ENCODE assay signal across 1 cellular context in genomic region chr1:218401896-218402770, GRCh38.
A peak's percentile ranks its signal among the peaks of the same experiment; 100 is the strongest.
TF ChIP-seq lines count a peak whose summit lies in the region.

No MANE protein-coding gene starts in this region.

TF ChIP-seq in HepG2, 621 proteins besides CTCF, POLR2A, EP300 and RAD21 (continued from another document and continues in another):
- TF ChIP-seq, protein P1, sequence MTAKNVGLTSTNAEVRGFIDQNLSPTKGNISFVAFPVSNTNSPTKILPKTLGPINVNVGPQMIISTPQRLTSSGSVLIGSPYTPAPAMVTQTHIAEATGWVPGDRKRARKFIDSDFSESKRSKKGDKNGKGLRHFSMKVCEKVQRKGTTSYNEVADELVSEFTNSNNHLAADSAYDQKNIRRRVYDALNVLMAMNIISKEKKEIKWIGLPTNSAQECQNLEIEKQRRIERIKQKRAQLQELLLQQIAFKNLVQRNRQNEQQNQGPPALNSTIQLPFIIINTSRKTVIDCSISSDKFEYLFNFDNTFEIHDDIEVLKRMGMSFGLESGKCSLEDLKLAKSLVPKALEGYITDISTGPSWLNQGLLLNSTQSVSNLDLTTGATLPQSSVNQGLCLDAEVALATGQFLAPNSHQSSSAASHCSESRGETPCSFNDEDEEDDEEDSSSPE (CRISPR knock-in tag; IDR thresholded peaks at IDR 0.05) = no peak
- TF ChIP-seq CHD2 (IDR thresholded peaks at IDR 0.05; ENCODE audit: low read depth, low read length) = no peak
- peak; percentile 21; the same call in 1 of the 2 replicates for TF ChIP-seq SAP130 (CRISPR knock-in tag; IDR thresholded peaks at IDR 0.05; ENCODE audit: low read depth)
- no peak for TF ChIP-seq NBN (conservative IDR thresholded peaks at IDR 0.05)
- no peak for TF ChIP-seq MATR3 (CRISPR knock-in tag; IDR thresholded peaks at IDR 0.05)
- TF ChIP-seq, protein P2, sequence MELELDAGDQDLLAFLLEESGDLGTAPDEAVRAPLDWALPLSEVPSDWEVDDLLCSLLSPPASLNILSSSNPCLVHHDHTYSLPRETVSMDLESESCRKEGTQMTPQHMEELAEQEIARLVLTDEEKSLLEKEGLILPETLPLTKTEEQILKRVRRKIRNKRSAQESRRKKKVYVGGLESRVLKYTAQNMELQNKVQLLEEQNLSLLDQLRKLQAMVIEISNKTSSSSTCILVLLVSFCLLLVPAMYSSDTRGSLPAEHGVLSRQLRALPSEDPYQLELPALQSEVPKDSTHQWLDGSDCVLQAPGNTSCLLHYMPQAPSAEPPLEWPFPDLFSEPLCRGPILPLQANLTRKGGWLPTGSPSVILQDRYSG (CRISPR knock-in tag; IDR thresholded peaks at IDR 0.05) = no peak
- TF ChIP-seq PBX3 (CRISPR knock-in tag; IDR thresholded peaks at IDR 0.05; ENCODE audit: borderline replicate concordance) = no peak
- no peak for TF ChIP-seq ZNF670 (CRISPR knock-in tag; IDR thresholded peaks at IDR 0.05; ENCODE audit: borderline replicate concordance)
- TF ChIP-seq, protein P3, sequence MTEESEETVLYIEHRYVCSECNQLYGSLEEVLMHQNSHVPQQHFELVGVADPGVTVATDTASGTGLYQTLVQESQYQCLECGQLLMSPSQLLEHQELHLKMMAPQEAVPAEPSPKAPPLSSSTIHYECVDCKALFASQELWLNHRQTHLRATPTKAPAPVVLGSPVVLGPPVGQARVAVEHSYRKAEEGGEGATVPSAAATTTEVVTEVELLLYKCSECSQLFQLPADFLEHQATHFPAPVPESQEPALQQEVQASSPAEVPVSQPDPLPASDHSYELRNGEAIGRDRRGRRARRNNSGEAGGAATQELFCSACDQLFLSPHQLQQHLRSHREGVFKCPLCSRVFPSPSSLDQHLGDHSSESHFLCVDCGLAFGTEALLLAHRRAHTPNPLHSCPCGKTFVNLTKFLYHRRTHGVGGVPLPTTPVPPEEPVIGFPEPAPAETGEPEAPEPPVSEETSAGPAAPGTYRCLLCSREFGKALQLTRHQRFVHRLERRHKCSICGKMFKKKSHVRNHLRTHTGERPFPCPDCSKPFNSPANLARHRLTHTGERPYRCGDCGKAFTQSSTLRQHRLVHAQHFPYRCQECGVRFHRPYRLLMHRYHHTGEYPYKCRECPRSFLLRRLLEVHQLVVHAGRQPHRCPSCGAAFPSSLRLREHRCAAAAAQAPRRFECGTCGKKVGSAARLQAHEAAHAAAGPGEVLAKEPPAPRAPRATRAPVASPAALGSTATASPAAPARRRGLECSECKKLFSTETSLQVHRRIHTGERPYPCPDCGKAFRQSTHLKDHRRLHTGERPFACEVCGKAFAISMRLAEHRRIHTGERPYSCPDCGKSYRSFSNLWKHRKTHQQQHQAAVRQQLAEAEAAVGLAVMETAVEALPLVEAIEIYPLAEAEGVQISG (CRISPR knock-in tag; IDR thresholded peaks at IDR 0.05) = no peak
- no peak for TF ChIP-seq ZNF230 (CRISPR knock-in tag; IDR thresholded peaks at IDR 0.05)
- TF ChIP-seq YEATS4 (CRISPR knock-in tag; IDR thresholded peaks at IDR 0.05; ENCODE audit: borderline replicate concordance) = no peak
- no peak for TF ChIP-seq CBFB (CRISPR knock-in tag; IDR thresholded peaks at IDR 0.05)
- no peak for TF ChIP-seq NAIF1 (CRISPR knock-in tag; IDR thresholded peaks at IDR 0.05; ENCODE audit: borderline replicate concordance)
- no peak for TF ChIP-seq HOXA9 (CRISPR knock-in tag; IDR thresholded peaks at IDR 0.05; ENCODE audit: borderline replicate concordance)
- TF ChIP-seq HES4 (CRISPR knock-in tag; IDR thresholded peaks at IDR 0.05; ENCODE audit: borderline replicate concordance) = no peak
- TF ChIP-seq PAF1 (CRISPR knock-in tag; IDR thresholded peaks at IDR 0.05) = no peak
- no peak for TF ChIP-seq ZNF296 (CRISPR knock-in tag; conservative IDR thresholded peaks at IDR 0.05)
- TF ChIP-seq ZNF776 (CRISPR knock-in tag; IDR thresholded peaks at IDR 0.05) = no peak
- no peak for TF ChIP-seq DBP (CRISPR knock-in tag; IDR thresholded peaks at IDR 0.05; ENCODE audit: not compliant biosample characterization)
- TF ChIP-seq, protein P4, sequence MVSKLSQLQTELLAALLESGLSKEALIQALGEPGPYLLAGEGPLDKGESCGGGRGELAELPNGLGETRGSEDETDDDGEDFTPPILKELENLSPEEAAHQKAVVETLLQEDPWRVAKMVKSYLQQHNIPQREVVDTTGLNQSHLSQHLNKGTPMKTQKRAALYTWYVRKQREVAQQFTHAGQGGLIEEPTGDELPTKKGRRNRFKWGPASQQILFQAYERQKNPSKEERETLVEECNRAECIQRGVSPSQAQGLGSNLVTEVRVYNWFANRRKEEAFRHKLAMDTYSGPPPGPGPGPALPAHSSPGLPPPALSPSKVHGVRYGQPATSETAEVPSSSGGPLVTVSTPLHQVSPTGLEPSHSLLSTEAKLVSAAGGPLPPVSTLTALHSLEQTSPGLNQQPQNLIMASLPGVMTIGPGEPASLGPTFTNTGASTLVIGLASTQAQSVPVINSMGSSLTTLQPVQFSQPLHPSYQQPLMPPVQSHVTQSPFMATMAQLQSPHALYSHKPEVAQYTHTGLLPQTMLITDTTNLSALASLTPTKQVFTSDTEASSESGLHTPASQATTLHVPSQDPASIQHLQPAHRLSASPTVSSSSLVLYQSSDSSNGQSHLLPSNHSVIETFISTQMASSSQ (IDR thresholded peaks at IDR 0.05; ENCODE audit: low read depth) = no peak
- TF ChIP-seq, protein P4 (CRISPR knock-in tag; IDR thresholded peaks at IDR 0.05; ENCODE audit: borderline replicate concordance) = 0 out of 2 replicates have a peak, but pooled peaks have one; percentile 38
- TF ChIP-seq TEAD3 (CRISPR knock-in tag; optimal IDR thresholded peaks at IDR 0.05; ENCODE audit: borderline replicate concordance) = no peak
- TF ChIP-seq RBM39 (IDR thresholded peaks at IDR 0.05; ENCODE audit: low read depth, low read length, poor library complexity, severe bottlenecking) = no peak
- no peak for TF ChIP-seq HNRNPK (IDR thresholded peaks at IDR 0.05; ENCODE audit: low read depth, low read length, poor library complexity, severe bottlenecking)
- no peak for TF ChIP-seq ZNF510 (CRISPR knock-in tag; IDR thresholded peaks at IDR 0.05; ENCODE audit: low read depth)
- no peak for TF ChIP-seq ARNT (IDR thresholded peaks at IDR 0.05)
- no peak for TF ChIP-seq FOXA1 (IDR thresholded peaks at IDR 0.05)
- 0 out of 2 replicates have a peak, but pooled peaks have one; percentile 9 for TF ChIP-seq FOXA1 (CRISPR knock-in tag; IDR thresholded peaks at IDR 0.05)
- no peak for TF ChIP-seq KMT2A (CRISPR knock-in tag; IDR thresholded peaks at IDR 0.05)
- TF ChIP-seq ZFX (CRISPR knock-in tag; IDR thresholded peaks at IDR 0.05; ENCODE audit: low read depth) = no peak
- TF ChIP-seq ZFP37 (CRISPR knock-in tag; IDR thresholded peaks at IDR 0.05; ENCODE audit: borderline replicate concordance) = no peak
- TF ChIP-seq PRMT3 (CRISPR knock-in tag; IDR thresholded peaks at IDR 0.05; ENCODE audit: borderline replicate concordance, low read depth) = no peak
- peak; percentile 80; the same call in 1 of the 2 replicates for TF ChIP-seq HHEX (CRISPR knock-in tag; IDR thresholded peaks at IDR 0.05)
- no peak for TF ChIP-seq ZNF225 (CRISPR knock-in tag; IDR thresholded peaks at IDR 0.05)
- no peak for TF ChIP-seq SYNCRIP (IDR thresholded peaks at IDR 0.05; ENCODE audit: insufficient read depth, low read depth, low read length)
- TF ChIP-seq JUND (CRISPR knock-in tag; IDR thresholded peaks at IDR 0.05) = no peak
- no peak for TF ChIP-seq ZNF792 (CRISPR knock-in tag; IDR thresholded peaks at IDR 0.05)
- no peak for TF ChIP-seq HOXA5 (CRISPR knock-in tag; IDR thresholded peaks at IDR 0.05)
- TF ChIP-seq, protein P5, sequence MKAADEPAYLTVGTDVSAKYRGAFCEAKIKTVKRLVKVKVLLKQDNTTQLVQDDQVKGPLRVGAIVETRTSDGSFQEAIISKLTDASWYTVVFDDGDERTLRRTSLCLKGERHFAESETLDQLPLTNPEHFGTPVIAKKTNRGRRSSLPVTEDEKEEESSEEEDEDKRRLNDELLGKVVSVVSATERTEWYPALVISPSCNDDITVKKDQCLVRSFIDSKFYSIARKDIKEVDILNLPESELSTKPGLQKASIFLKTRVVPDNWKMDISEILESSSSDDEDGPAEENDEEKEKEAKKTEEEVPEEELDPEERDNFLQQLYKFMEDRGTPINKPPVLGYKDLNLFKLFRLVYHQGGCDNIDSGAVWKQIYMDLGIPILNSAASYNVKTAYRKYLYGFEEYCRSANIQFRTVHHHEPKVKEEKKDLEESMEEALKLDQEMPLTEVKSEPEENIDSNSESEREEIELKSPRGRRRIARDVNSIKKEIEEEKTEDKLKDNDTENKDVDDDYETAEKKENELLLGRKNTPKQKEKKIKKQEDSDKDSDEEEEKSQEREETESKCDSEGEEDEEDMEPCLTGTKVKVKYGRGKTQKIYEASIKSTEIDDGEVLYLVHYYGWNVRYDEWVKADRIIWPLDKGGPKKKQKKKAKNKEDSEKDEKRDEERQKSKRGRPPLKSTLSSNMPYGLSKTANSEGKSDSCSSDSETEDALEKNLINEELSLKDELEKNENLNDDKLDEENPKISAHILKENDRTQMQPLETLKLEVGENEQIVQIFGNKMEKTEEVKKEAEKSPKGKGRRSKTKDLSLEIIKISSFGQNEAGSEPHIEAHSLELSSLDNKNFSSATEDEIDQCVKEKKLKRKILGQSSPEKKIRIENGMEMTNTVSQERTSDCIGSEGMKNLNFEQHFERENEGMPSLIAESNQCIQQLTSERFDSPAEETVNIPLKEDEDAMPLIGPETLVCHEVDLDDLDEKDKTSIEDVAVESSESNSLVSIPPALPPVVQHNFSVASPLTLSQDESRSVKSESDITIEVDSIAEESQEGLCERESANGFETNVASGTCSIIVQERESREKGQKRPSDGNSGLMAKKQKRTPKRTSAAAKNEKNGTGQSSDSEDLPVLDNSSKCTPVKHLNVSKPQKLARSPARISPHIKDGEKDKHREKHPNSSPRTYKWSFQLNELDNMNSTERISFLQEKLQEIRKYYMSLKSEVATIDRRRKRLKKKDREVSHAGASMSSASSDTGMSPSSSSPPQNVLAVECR (CRISPR knock-in tag; IDR thresholded peaks at IDR 0.05; ENCODE audit: borderline replicate concordance) = no peak
- no peak for TF ChIP-seq ATF3 (CRISPR knock-in tag; IDR thresholded peaks at IDR 0.05)
- TF ChIP-seq SPEN (CRISPR knock-in tag; IDR thresholded peaks at IDR 0.05; ENCODE audit: low read depth) = no peak
- no peak for TF ChIP-seq ZNF597 (CRISPR knock-in tag; IDR thresholded peaks at IDR 0.05)
- no peak for TF ChIP-seq RBFOX2 (IDR thresholded peaks at IDR 0.05; ENCODE audit: low read depth, low read length)
- TF ChIP-seq SNRNP70 (IDR thresholded peaks at IDR 0.05; ENCODE audit: low read depth, low read length) = no peak
- no peak for TF ChIP-seq ARID2 (CRISPR knock-in tag; IDR thresholded peaks at IDR 0.05; ENCODE audit: borderline replicate concordance)
- TF ChIP-seq ASH2L (IDR thresholded peaks at IDR 0.05; ENCODE audit: insufficient read length, low read depth, low read length) = no peak
- TF ChIP-seq TBX2 (CRISPR knock-in tag; IDR thresholded peaks at IDR 0.05; ENCODE audit: borderline replicate concordance) = peak; percentile 60; the same call in 1 of the 2 replicates
- TF ChIP-seq SOX5 (CRISPR knock-in tag; IDR thresholded peaks at IDR 0.05; ENCODE audit: borderline replicate concordance) = peak; percentile 75
- TF ChIP-seq MIER2 (CRISPR knock-in tag; IDR thresholded peaks at IDR 0.05) = no peak
- no peak for TF ChIP-seq ZNF256 (CRISPR knock-in tag; conservative IDR thresholded peaks at IDR 0.05)
- TF ChIP-seq ZBTB21 (CRISPR knock-in tag; IDR thresholded peaks at IDR 0.05) = no peak
- no peak for TF ChIP-seq ZNF562 (CRISPR knock-in tag; IDR thresholded peaks at IDR 0.05; ENCODE audit: borderline replicate concordance)
- TF ChIP-seq XRCC5 (optimal IDR thresholded peaks at IDR 0.05; ENCODE audit: low read length) = peak; percentile 16
- TF ChIP-seq TCF7L2 (IDR thresholded peaks at IDR 0.05; ENCODE audit: low read depth, low read length) = peak; percentile 35; the same call in 1 of the 2 replicates
- 0 out of 2 replicates have a peak, but pooled peaks have one; percentile 50 for TF ChIP-seq MEF2D (CRISPR knock-in tag; IDR thresholded peaks at IDR 0.05)
- no peak for TF ChIP-seq THYN1 (CRISPR knock-in tag; IDR thresholded peaks at IDR 0.05; ENCODE audit: borderline replicate concordance, low read depth)
- no peak for TF ChIP-seq ZNF446 (CRISPR knock-in tag; IDR thresholded peaks at IDR 0.05)
